Comparison of ENCODE assay signal across 2 cellular contexts in the genomic region with DNA sequence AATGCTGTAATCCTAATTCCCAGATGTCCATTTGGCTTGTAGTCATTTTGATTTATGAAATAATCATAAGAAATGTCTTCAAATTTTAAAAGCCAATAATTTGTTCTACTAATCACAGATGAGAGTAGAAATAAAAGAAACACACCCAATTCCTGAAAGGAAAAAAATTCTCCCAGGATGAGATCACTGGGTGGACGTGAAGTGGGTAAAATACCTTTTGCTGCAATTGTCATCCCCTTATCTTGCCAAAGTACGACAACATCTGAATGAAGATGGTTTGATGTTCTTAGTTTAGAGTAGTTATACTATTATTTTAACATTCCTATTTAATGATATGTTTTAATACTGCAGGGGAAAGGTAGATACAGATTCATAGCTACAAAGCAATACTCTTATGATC.
TF ChIP-seq lines count a peak whose summit lies in the region.

No MANE protein-coding gene starts in this region.

TF ChIP-seq in A549, 52 proteins besides CTCF, POLR2A, EP300 and RAD21 (continued from another document):
- TF ChIP-seq PHF8 (IDR thresholded peaks at IDR 0.05; ENCODE audit: borderline replicate concordance, low read depth), result no peak

TF ChIP-seq in HCT116, 20 proteins besides CTCF, POLR2A, EP300 and RAD21 (continued from another document):
- TF ChIP-seq YY1 (IDR thresholded peaks at IDR 0.05; ENCODE audit: extremely low read depth, insufficient replicate concordance, low read depth, low read length) (no peak), SP1 (IDR thresholded peaks at IDR 0.05; ENCODE audit: low read depth) (no peak), ZFX (IDR thresholded peaks at IDR 0.05) (no peak), REST (IDR thresholded peaks at IDR 0.05; ENCODE audit: low read depth) (no peak), EZH2phosphoT487 (IDR thresholded peaks at IDR 0.05; ENCODE audit: borderline replicate concordance) (no peak), MAX (IDR thresholded peaks at IDR 0.05) (no peak), CEBPB (IDR thresholded peaks at IDR 0.05; ENCODE audit: low read depth) (no peak), CBX3 (IDR thresholded peaks at IDR 0.05; ENCODE audit: low read depth) (no peak), TCF7L2 (IDR thresholded peaks at IDR 0.05; ENCODE audit: borderline replicate concordance, extremely low read depth, insufficient read depth, insufficient read length) (no peak), FOSL1 (IDR thresholded peaks at IDR 0.05; ENCODE audit: low read depth) (no peak)
TF ChIP-seq in HCT116: peak in this region for 0.
